ENCODE assay signal across 1 cellular context in genomic region chr20:50353289-50353961, GRCh38.
TF ChIP-seq lines count a peak whose summit lies in the region.

No MANE protein-coding gene starts in this region.

TF ChIP-seq in GM23338, 12 proteins besides CTCF, POLR2A, EP300 and RAD21 (continued from another document):
- no peak for TF ChIP-seq ZNF462 (CRISPR knock-in tag; IDR thresholded peaks at IDR 0.05)
- no peak for TF ChIP-seq EZH2phosphoT487 (IDR thresholded peaks at IDR 0.05; ENCODE audit: unreplicated experiment)
- TF ChIP-seq NANOG (IDR thresholded peaks at IDR 0.05; ENCODE audit: borderline replicate concordance) = no peak
- TF ChIP-seq CREB1 (CRISPR knock-in tag; IDR thresholded peaks at IDR 0.05; ENCODE audit: low read depth) = no peak
- TF ChIP-seq ETS1 (IDR thresholded peaks at IDR 0.05) = no peak
